ENCODE assay signal across 8 cellular contexts in genomic region chr19:47573076-47574026, GRCh38. TPM values are rescaled to one million over a fixed set of nuclear protein-coding genes. Genes with fewer than 3 reads are reported as not detected.
A peak's percentile ranks its signal among the peaks of the same experiment; 100 is the strongest.
DNase-seq lines count a peak whose midpoint lies in the region; ATAC-seq, FAIRE-seq and TF ChIP-seq lines count a peak whose summit lies in the region.

ZNF541 (minus strand) TSS chr19:47573148; CDS start chr19:47555856, 17,292 bp downstream.

- ATAC-seq in GM21390 (IDR thresholded peaks at IDR 0.05; ENCODE audit: unreplicated experiment): no peak

- FAIRE-seq in bronchial epithelial cell (lab: Jason Lieb, UNC) (no peak), H54 (lab: Jason Lieb, UNC) (no peak)

- TF ChIP-seq POLR2A in H54 (IDR thresholded peaks at IDR 0.05; ENCODE audit: low read depth, low read length): no peak

- peak; percentile 45 for DNase-seq in AG10803 (ENCODE audit: low read depth)
- DNase-seq in activated CD4-positive, alpha-beta T cell treated with anti-CD3 and anti-CD28 coated beads for 1 hour: peak; percentile 85
- no peak for DNase-seq in bronchial epithelial cell (ENCODE audit: low read depth)
- peak; percentile 25 for DNase-seq in middle frontal gyrus (ENCODE audit: extremely low spot score, low spot score)
- peak; percentile 78 to 81 for DNase-seq in stimulated activated CD8-positive, alpha-beta memory T cell treated with anti-CD3 and anti-CD28 coated beads, Interleukin-4, amount 100 ng/mL, for 4 hours (ENCODE audit: low read depth in 2 of 2, low spot score in 1 of 2)
- DNase-seq in GM10266 (ENCODE audit: extremely low spot score): no peak
- no peak for DNase-seq in H54 (ENCODE audit: insufficient read length, low spot score)

- H3K4me3 ChIP-seq in AG10803 (ENCODE audit: low read length): peak within 1 kb of the TSS; percentile 46
- H3K4me3 ChIP-seq in bronchial epithelial cell (ENCODE audit: low read depth, low read length): peak within 1 kb of the TSS; percentile 27

- TF ChIP-seq CTCF in AG10803 (conservative IDR thresholded peaks at IDR 0.05; ENCODE audit: low read length) (no peak), bronchial epithelial cell (IDR thresholded peaks at IDR 0.05; ENCODE audit: insufficient read depth, low read length, severe bottlenecking) (no peak), GM10266 (IDR thresholded peaks at IDR 0.05; ENCODE audit: control insufficient read depth, insufficient read depth, low read depth, missing control alignments) (no peak)

- no peaks in the 10 kb centered on the region for H3K36me3 ChIP-seq in bronchial epithelial cell (ENCODE audit: control insufficient read depth, insufficient read depth, low read length)

- no peaks in the 10 kb centered on the region for H3K27me3 ChIP-seq in bronchial epithelial cell (ENCODE audit: control insufficient read depth, insufficient read depth, low read length)

RNA-seq across cellular contexts. Expression of gene ZNF541, which starts in this region (rescaled TPM):
- not detected in 2 replicates for total RNA-seq in bronchial epithelial cell

Comparison
In these comparisons a context has a peak if more than half of its experiments do, and no peak if none do; other contexts are left out.
1. DNase-seq: peak in AG10803 (single experiment), activated CD4-positive, alpha-beta T cell treated with anti-CD3 and anti-CD28 coated beads for 1 hour (single experiment), middle frontal gyrus (single experiment) and stimulated activated CD8-positive, alpha-beta memory T cell treated with anti-CD3 and anti-CD28 coated beads, Interleukin-4, amount 100 ng/mL, for 4 hours (2 of 2); none in bronchial epithelial cell (single experiment), GM10266 (single experiment) and H54 (single experiment).